ENCODE assay signal across 1 cellular context in the genomic region with DNA sequence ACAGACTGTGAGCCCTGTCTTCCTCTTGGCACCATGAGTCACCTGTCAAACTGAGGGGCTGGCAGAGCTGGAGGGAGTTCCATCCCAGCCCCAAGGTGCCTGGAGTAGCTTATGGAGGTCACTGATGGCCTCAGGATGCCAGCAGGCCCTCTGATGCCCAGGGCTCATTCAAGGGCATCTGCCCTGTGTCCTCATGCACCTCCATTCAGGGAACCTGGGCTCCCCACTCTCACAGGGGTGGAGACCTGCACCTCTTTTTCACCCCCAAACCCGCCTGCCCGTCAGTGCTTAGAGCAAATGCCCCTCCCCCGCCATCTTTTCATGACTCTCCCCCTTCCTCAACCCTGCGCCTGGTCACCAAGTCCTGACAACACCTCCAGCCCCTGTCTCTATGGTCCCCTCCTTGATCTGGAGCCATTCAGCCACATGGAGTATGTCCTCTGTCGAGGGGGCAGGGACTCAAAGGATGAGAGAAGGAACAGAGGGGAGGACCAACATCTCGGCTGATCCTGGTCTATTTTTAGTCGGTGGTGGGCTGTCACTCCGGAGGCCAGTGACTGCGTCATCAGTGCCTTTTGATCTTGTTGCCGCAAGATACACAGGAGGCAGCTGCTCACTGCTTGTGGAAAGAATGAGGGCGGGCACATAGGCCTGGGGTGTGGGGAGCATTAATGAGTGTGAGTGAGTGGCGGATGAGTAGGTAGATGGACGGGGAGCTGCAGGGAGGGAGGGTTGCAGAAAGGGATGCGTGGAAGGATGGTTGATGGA.
TF ChIP-seq lines count a peak whose summit lies in the region.

No MANE protein-coding gene starts in this region.

TF ChIP-seq in IMR-90, 13 proteins besides CTCF, POLR2A, EP300 and RAD21 (continued from another document):
- TF ChIP-seq, protein P1, sequence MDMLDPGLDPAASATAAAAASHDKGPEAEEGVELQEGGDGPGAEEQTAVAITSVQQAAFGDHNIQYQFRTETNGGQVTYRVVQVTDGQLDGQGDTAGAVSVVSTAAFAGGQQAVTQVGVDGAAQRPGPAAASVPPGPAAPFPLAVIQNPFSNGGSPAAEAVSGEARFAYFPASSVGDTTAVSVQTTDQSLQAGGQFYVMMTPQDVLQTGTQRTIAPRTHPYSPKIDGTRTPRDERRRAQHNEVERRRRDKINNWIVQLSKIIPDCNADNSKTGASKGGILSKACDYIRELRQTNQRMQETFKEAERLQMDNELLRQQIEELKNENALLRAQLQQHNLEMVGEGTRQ (IDR thresholded peaks at IDR 0.05; ENCODE audit: low read depth, low read length): no peak
- TF ChIP-seq ELK1 (IDR thresholded peaks at IDR 0.05; ENCODE audit: borderline replicate concordance, low read depth, low read length) (no peak), BHLHE40 (IDR thresholded peaks at IDR 0.05; ENCODE audit: low read depth, low read length) (peak; percentile 63), MXI1 (IDR thresholded peaks at IDR 0.05; ENCODE audit: borderline replicate concordance, low read depth, low read length) (no peak), RFX5 (IDR thresholded peaks at IDR 0.05; ENCODE audit: low read depth, low read length) (no peak), SMC3 (IDR thresholded peaks at IDR 0.05; ENCODE audit: low read depth, low read length) (no peak)
